In the genomic region with DNA sequence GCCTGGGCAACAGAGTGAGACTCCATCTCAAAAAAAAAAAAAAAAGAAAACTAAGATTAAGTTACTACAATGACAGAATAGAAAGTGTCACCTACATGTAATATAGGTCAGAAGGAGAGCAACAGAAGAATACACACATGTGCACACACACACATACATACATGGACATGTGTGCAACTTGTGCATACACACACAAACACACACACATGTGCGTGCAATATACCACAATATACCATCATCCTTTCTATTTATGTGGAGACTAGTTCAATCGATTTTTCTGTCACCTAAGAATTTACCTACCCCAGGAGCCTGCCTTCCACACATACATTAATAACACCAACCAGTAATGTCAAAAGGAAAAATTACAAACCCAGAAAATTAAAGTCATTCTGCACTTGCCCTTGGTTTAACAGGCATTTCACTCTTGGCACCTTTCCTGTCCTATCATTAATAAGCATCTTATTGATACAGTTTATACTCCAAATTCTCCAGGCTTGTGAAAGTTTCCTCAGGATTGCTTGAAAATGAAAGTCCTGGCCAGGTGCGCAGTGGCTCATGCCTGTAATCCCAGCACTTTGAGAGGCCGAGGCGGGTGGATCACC, we compare ENCODE assay signal across 1 cellular context.
TF ChIP-seq lines count a peak whose summit lies in the region.

No MANE protein-coding gene starts in this region.

TF ChIP-seq in HepG2, 621 proteins besides CTCF, POLR2A, EP300 and RAD21:
- TF ChIP-seq, protein P1, sequence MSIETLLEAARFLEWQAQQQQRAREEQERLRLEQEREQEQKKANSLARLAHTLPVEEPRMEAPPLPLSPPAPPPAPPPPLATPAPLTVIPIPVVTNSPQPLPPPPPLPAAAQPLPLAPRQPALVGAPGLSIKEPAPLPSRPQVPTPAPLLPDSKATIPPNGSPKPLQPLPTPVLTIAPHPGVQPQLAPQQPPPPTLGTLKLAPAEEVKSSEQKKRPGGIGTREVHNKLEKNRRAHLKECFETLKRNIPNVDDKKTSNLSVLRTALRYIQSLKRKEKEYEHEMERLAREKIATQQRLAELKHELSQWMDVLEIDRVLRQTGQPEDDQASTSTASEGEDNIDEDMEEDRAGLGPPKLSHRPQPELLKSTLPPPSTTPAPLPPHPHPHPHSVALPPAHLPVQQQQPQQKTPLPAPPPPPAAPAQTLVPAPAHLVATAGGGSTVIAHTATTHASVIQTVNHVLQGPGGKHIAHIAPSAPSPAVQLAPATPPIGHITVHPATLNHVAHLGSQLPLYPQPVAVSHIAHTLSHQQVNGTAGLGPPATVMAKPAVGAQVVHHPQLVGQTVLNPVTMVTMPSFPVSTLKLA (IDR thresholded peaks at IDR 0.05), result peak; percentile 50
- TF ChIP-seq, protein P2, sequence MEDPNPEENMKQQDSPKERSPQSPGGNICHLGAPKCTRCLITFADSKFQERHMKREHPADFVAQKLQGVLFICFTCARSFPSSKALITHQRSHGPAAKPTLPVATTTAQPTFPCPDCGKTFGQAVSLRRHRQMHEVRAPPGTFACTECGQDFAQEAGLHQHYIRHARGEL (CRISPR knock-in tag; IDR thresholded peaks at IDR 0.05), result no peak
